19 cellular contexts compared by ENCODE assay signal in genomic region chr15:60838206-60838605, GRCh38.
DNase-seq lines count a peak whose midpoint lies in the region; ATAC-seq, FAIRE-seq and TF ChIP-seq lines count a peak whose summit lies in the region.
"Had no signal": no experiment of that assay in that cellular context is flagged by ENCODE, and none has a peak within 500 bp of the region (broad histone marks: within the 10 kb centered on the region; RNA-seq: fewer than 3 reads in every experiment).

No MANE protein-coding gene starts in this region.

- H3K27ac Mint-ChIP-seq in natural killer cell (peak overlapping the region; percentile 27 to 51), GM23338 (0 out of 2 replicates have a peak overlapping the region, but pooled peaks have one; percentile 6)
- peak overlapping the region in 1 of 2 donors; percentile 16 for H3K27ac Mint-ChIP-seq in natural killer cell treated with Interleukin-12 subunit alpha and Interleukin-12 subunit beta and Interleukin-15 and Interleukin-18, amount 100 ng/mL, for 72 hours
- H3K27ac Mint-ChIP-seq: CD8-positive, alpha-beta T cell; IgD-negative memory B cell had no signal

- in situ Hi-C loops in GM12878 (cut with MboI): no loop called here

- H3K27ac ChIP-seq in GM23338 (ENCODE audit: low read depth) (no peak overlapping the region), GM12878 (ENCODE audit: control insufficient read depth, insufficient read depth) (no peak overlapping the region)

- FAIRE-seq in GM12878 (lab: Jason Lieb, UNC): no peak
- no peak for FAIRE-seq in GM12892 (lab: Jason Lieb, UNC)

- H3K9ac ChIP-seq in GM12878 (ENCODE audit: control insufficient read depth, insufficient read depth, low read length): no peak overlapping the region
- H3K9ac ChIP-seq: SK-N-SH had no signal

- WGBS in GM12878 (ENCODE audit: insufficient coverage, insufficient replicate concordance, low lambda C conversion rate, missing lambda C conversion rate): 55% methylated on average over 1 of the region's 1 CpG

- no peak for TF ChIP-seq POLR2A in GM12878 (IDR thresholded peaks at IDR 0.05; ENCODE audit: low read depth, low read length)
- TF ChIP-seq POLR2A in GM12892 (IDR thresholded peaks at IDR 0.05; ENCODE audit: low read depth, low read length): no peak

- intact Hi-C loops in natural killer cell (cut with micrococcal nuclease): no loop called here
- intact Hi-C loops in GM12878 (cut with micrococcal nuclease; ENCODE audit: unreplicated experiment): no loop called here

- DNase-seq in natural killer cell (no peak), GM23338 (ENCODE audit: low spot score) (no peak), GM12878 (ENCODE audit: low read depth, low spot score) (no peak), GM12892 (ENCODE audit: insufficient read length) (no peak), SIG-M5 treated with dmso at 0.1 percent for 504 hours (lab: John Stamatoyannopoulos, UW; ENCODE audit: unreplicated experiment) (no peak), GM03348 (ENCODE audit: low spot score) (no peak)
- DNase-seq in natural killer cell treated with Interleukin-12 subunit alpha and Interleukin-12 subunit beta and Interleukin-15 and Interleukin-18, amount 100 ng/mL, for 72 hours (ENCODE audit: low spot score): no peak
- DNase-seq: Calu3; CD8-positive, alpha-beta T cell; DMS153; HCEC 1CT; NCI-H1694; NCI-H2081 treated with DMSO at 0.1 percent for 48 hours; NCI-H2171 treated with DMSO at 0.1 percent for 48 hours; NCI-H446; NCI-H526 treated with DMSO at 0.1 percent for 48 hours; SHP77; SK-N-SH had no signal

- H3K36me3 ChIP-seq in GM23338 (ENCODE audit: insufficient read depth) (no peaks in the 10 kb centered on the region), GM12878 (ENCODE audit: control insufficient read depth in 2 of 2, insufficient read depth in 2 of 2, low read length in 1 of 2) (no peaks in the 10 kb centered on the region)

- H3K4me3 ChIP-seq in GM23338 (no peak overlapping the region), GM12878 (no peak overlapping the region)

- H3K9me3 Mint-ChIP-seq in natural killer cell (no peaks in the 10 kb centered on the region), GM23338 (peaks cover 6% of the 10 kb centered on the region)
- no peaks in the 10 kb centered on the region for H3K9me3 Mint-ChIP-seq in natural killer cell treated with Interleukin-12 subunit alpha and Interleukin-12 subunit beta and Interleukin-15 and Interleukin-18, amount 100 ng/mL, for 72 hours
- H3K9me3 Mint-ChIP-seq: CD8-positive, alpha-beta T cell; IgD-negative memory B cell had no signal

- H3K4me1 Mint-ChIP-seq in natural killer cell (peaks cover 51 to 53% of the 10 kb centered on the region in 2 donors), GM23338 (peaks cover 25% of the 10 kb centered on the region)
- H3K4me1 Mint-ChIP-seq in natural killer cell treated with Interleukin-12 subunit alpha and Interleukin-12 subunit beta and Interleukin-15 and Interleukin-18, amount 100 ng/mL, for 72 hours (ENCODE audit: low read depth in 2 of 2): peaks cover 38% of the 10 kb centered on the region in 2 donors
- H3K4me1 Mint-ChIP-seq: IgD-negative memory B cell had no signal

- H3K36me3 Mint-ChIP-seq in natural killer cell (no peaks in the 10 kb centered on the region), GM23338 (ENCODE audit: low read depth) (no peaks in the 10 kb centered on the region; the same call in 2 of the 3 replicates)
- no peaks in the 10 kb centered on the region for H3K36me3 Mint-ChIP-seq in natural killer cell treated with Interleukin-12 subunit alpha and Interleukin-12 subunit beta and Interleukin-15 and Interleukin-18, amount 100 ng/mL, for 72 hours
- H3K36me3 Mint-ChIP-seq: CD8-positive, alpha-beta T cell; IgD-negative memory B cell had no signal

- no peaks in the 10 kb centered on the region for H4K20me1 ChIP-seq in GM23338 (replicated peaks; ENCODE audit: insufficient read depth)
- no peaks in the 10 kb centered on the region for H4K20me1 ChIP-seq in GM12878 (ENCODE audit: control insufficient read depth, insufficient read depth)

- CTCF ChIA-PET in GM12878 (lab: Yijun Ruan, JAX): no interaction called here

- TF ChIP-seq CTCF in natural killer cell (IDR thresholded peaks at IDR 0.05) (no peak), GM23338 (conservative IDR thresholded peaks at IDR 0.05; ENCODE audit: low read depth in 2 of 2) (no peak), GM12878 (IDR thresholded peaks at IDR 0.05 in 2 of 3, conservative IDR thresholded peaks at IDR 0.05 in 1 of 3; ENCODE audit: control insufficient read depth in 2 of 3, extremely low read depth in 1 of 3, insufficient read depth in 1 of 3, low read depth in 3 of 3, low read length in 3 of 3) (no peak)

- peaks cover 13% of the 10 kb centered on the region for H3K9me2 ChIP-seq in GM23338 (ENCODE audit: insufficient read depth)
- H3K9me2 ChIP-seq: SK-N-SH had no signal

- RAD21 ChIA-PET in GM12878 (lab: Charles Lee; ENCODE audit: unreplicated experiment): no interaction called here

- no peak for TF ChIP-seq EP300 in GM12878 (IDR thresholded peaks at IDR 0.05; ENCODE audit: borderline replicate concordance in 1 of 2, control insufficient read depth in 1 of 2, low read depth in 2 of 2, low read length in 2 of 2)

- no peak for TF ChIP-seq RAD21 in GM12878 (IDR thresholded peaks at IDR 0.05; ENCODE audit: insufficient read depth, low read depth, low read length)

- H3K9me3 ChIP-seq in GM12878 (replicated peaks; ENCODE audit: control insufficient read depth, insufficient read depth, low read length): no peaks in the 10 kb centered on the region
- H3K9me3 ChIP-seq: SK-N-SH had no signal

- H3K27me3 Mint-ChIP-seq in natural killer cell (ENCODE audit: low read depth in 2 of 2) (peaks cover 0 to 3% of the 10 kb centered on the region in 2 donors), GM23338 (ENCODE audit: insufficient read depth, low read depth, poor library complexity) (peaks cover 5% of the 10 kb centered on the region)
- H3K27me3 Mint-ChIP-seq in natural killer cell treated with Interleukin-12 subunit alpha and Interleukin-12 subunit beta and Interleukin-15 and Interleukin-18, amount 100 ng/mL, for 72 hours: peaks cover 7 to 14% of the 10 kb centered on the region in 2 donors

- H3K4me1 ChIP-seq in GM23338 (ENCODE audit: insufficient read depth): peaks cover 23% of the 10 kb centered on the region
- H3K4me1 ChIP-seq in GM12878 (ENCODE audit: control insufficient read depth, insufficient read depth, low read length): no peaks in the 10 kb centered on the region

- no peak overlapping the region for H3K4me3 Mint-ChIP-seq in natural killer cell
- H3K4me3 Mint-ChIP-seq in natural killer cell treated with Interleukin-12 subunit alpha and Interleukin-12 subunit beta and Interleukin-15 and Interleukin-18, amount 100 ng/mL, for 72 hours: no peak overlapping the region
- H3K4me3 Mint-ChIP-seq in GM23338: no peak overlapping the region
- H3K4me3 Mint-ChIP-seq: CD8-positive, alpha-beta T cell; IgD-negative memory B cell had no signal

- H3K79me2 ChIP-seq in GM23338 (replicated peaks; ENCODE audit: insufficient read depth): no peaks in the 10 kb centered on the region
- no peaks in the 10 kb centered on the region for H3K79me2 ChIP-seq in GM12878 (ENCODE audit: control insufficient read depth, insufficient read depth, low read length)

- POLR2A ChIA-PET in GM12878 (lab: Charles Lee): no interaction called here

- H3K27me3 ChIP-seq in GM23338 (ENCODE audit: insufficient read depth) (no peaks in the 10 kb centered on the region), GM12878 (replicated peaks in 1 of 2; ENCODE audit: control insufficient read depth in 2 of 2, insufficient read depth in 2 of 2, low read length in 1 of 2) (no peaks in the 10 kb centered on the region)

- ATAC-seq in natural killer cell: no peak
- ATAC-seq in natural killer cell treated with Interleukin-12 subunit alpha and Interleukin-12 subunit beta and Interleukin-15 and Interleukin-18, amount 100 ng/mL, for 72 hours: no peak
- no peak for ATAC-seq in GM23338
- ATAC-seq in GM12878: peak; percentile 63
- ATAC-seq: CD8-positive, alpha-beta T cell had no signal

- BruUV-seq in GM12878 (replicated peaks; lab: Mats Ljungman, UMichigan): no TSS peak

- H3K4me2 ChIP-seq in GM23338 (no peak overlapping the region), GM12878 (ENCODE audit: control insufficient read depth, insufficient read depth) (no peak overlapping the region)
- H3K4me2 ChIP-seq: SK-N-SH had no signal

- no peaks in the 10 kb centered on the region for H3F3A ChIP-seq in GM23338 (replicated peaks; ENCODE audit: low read depth)

- no peak overlapping the region for H2AFZ ChIP-seq in GM23338
- H2AFZ ChIP-seq in GM12878 (ENCODE audit: control insufficient read depth, low read depth, low read length): no peak overlapping the region; the same call in 1 of the 2 replicates

- SMC1A ChIA-PET in GM12878 (lab: Charles Lee; ENCODE audit: uncharacterized antibody, unreplicated experiment): interaction anchor here (0.6 kb wide), 1 partner anchor 1625 kb away, joined by 4 read pairs; no protein-coding TSS in a partner anchor

TF ChIP-seq in GM23338, 12 proteins besides CTCF, POLR2A, EP300 and RAD21:
- TF ChIP-seq, protein P1, sequence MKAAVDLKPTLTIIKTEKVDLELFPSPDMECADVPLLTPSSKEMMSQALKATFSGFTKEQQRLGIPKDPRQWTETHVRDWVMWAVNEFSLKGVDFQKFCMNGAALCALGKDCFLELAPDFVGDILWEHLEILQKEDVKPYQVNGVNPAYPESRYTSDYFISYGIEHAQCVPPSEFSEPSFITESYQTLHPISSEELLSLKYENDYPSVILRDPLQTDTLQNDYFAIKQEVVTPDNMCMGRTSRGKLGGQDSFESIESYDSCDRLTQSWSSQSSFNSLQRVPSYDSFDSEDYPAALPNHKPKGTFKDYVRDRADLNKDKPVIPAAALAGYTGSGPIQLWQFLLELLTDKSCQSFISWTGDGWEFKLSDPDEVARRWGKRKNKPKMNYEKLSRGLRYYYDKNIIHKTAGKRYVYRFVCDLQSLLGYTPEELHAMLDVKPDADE (IDR thresholded peaks at IDR 0.05): no peak
- TF ChIP-seq CREB1 (CRISPR knock-in tag; IDR thresholded peaks at IDR 0.05; ENCODE audit: low read depth): no peak
TF ChIP-seq in GM23338: peak in this region for 0.

TF ChIP-seq in GM12878, 131 proteins besides CTCF, POLR2A, EP300 and RAD21 (continues in another document):
- no peak for TF ChIP-seq TCF12 (IDR thresholded peaks at IDR 0.05; ENCODE audit: low read depth, low read length)
